Comparison of ENCODE assay signal across 20 cellular contexts in genomic region chr18:23092121-23092520, GRCh38.
"Had no signal": no experiment of that assay in that cellular context is flagged by ENCODE, and none has a peak within 500 bp of the region (broad histone marks: within the 10 kb centered on the region; RNA-seq: fewer than 3 reads in every experiment).

No MANE protein-coding gene starts in this region.

- H3K27ac ChIP-seq: breast epithelium, Peyer's patch, RWPE1, SJSA1 had no signal

- H3K4me1 ChIP-seq: breast epithelium, Peyer's patch had no signal

- H3K36me3 ChIP-seq: breast epithelium, Peyer's patch, SJSA1 had no signal

- DNase-seq: activated CD4-positive, alpha-beta T cell treated with anti-CD3 and anti-CD28 coated beads for 4 hours; activated CD8-positive, alpha-beta memory T cell treated with anti-CD3 and anti-CD28 coated beads, Interleukin-2, amount 50 U/mL, for 48 hours; activated CD8-positive, alpha-beta T cell treated with anti-CD3 and anti-CD28 coated beads, Interleukin-2, amount 10 ng/mL, durations not matched to agents 7 days and 5 days; activated effector memory CD4-positive, alpha-beta T cell treated with Interleukin-2 at 50 U/mL for 16 hours; activated naive CD4-positive, alpha-beta T cell; activated T-cell treated with anti-CD3 and anti-CD28 coated beads, Interleukin-2, amount 50 U/mL, for 1 hour; aorta; caudate nucleus; Karpas-422; NCI-H1105 treated with DMSO at 0.1 percent for 48 hours; NCI-H1436 treated with DMSO at 0.1 percent for 48 hours; NCI-H187; NCI-H2081; NCI-H524; Peyer's patch; SHP77 had no signal

- ATAC-seq: activated CD4-positive, CD25-positive, alpha-beta regulatory T cell treated with anti-CD3 and anti-CD28 coated beads, Interleukin-2, amount 50 U/mL, for 24 hours; activated CD8-positive, alpha-beta T cell treated with anti-CD3 and anti-CD28 coated beads, Interleukin-2, amount 10 ng/mL, durations not matched to agents 7 days and 5 days had no signal

- H3K27me3 ChIP-seq: breast epithelium, Peyer's patch, SJSA1 had no signal

- H3K9me3 ChIP-seq: breast epithelium, Peyer's patch, SJSA1 had no signal

- H3K4me3 ChIP-seq: breast epithelium, Peyer's patch, SJSA1 had no signal
